In the genomic region with DNA sequence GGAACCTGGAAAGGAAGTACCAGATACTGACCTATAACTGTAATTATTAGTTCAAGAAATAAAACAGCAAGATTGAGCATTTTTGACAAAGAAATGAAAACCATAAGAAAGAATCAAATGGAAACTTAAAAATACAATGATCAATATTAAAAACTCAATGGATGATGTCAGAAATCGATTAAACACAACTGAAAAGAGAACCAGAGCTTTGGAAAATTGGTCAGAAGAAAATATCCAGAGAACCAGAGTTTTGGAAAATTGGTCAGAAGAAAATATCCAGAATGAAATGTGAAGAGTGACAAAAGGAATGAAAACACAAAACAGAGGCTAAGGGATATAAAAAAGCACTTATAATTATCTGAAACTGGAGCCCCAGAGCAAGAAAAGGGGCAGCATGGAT, we compare ENCODE assay signal across 28 cellular contexts.
"Had no signal": no experiment of that assay in that cellular context is flagged by ENCODE, and none has a peak within 500 bp of the region (broad histone marks: within the 10 kb centered on the region; RNA-seq: fewer than 3 reads in every experiment).

No MANE protein-coding gene starts in this region.

- H3K4me3 ChIP-seq: stomach, suprapubic skin, testis, thoracic aorta, thyroid gland, tibial artery, tibial nerve, transverse colon, upper lobe of left lung, upper lobe of right lung, uterus, vagina had no signal

- H3K36me3 Mint-ChIP-seq: stimulated activated effector memory CD8-positive, alpha-beta T cell treated with anti-CD3 and anti-CD28 coated beads, Interleukin-12 subunit alpha, Interleukin-12 subunit beta, amount 100 ng/mL, for 72 hours; stimulated activated naive B cell treated with anti-CD40 and anti-IgM and Interleukin-4, amounts not matched to agents 10 μg/mL and 1 μg/mL and 100 μg/mL, for 72 hours; type B pancreatic cell had no signal

- H3K9me3 ChIP-seq: testis, thyroid gland, uterus, vagina had no signal

- ATAC-seq: stimulated activated effector memory CD8-positive, alpha-beta T cell treated with anti-CD3 and anti-CD28 coated beads, Interleukin-12 subunit alpha, Interleukin-12 subunit beta, amount 100 ng/mL, for 72 hours; stimulated activated memory B cell treated with anti-CD40 and anti-IgM and Interleukin-4, amounts not matched to agents 10 μg/mL and 1 μg/mL and 100 μg/mL, for 72 hours; stimulated activated naive B cell treated with anti-CD40 and anti-IgM and Interleukin-4, amounts not matched to agents 10 μg/mL and 1 μg/mL and 100 μg/mL, for 72 hours; stimulated activated naive CD8-positive, alpha-beta T cell treated with anti-CD3 and anti-CD28 coated beads, Interleukin-15, amount 100 ng/mL, for 72 hours; stimulated activated naive CD8-positive, alpha-beta T cell treated with anti-CD3 and anti-CD28 coated beads, Interleukin-15, Interleukin-2, amounts not matched to agents 100 U/mL and 50 U/mL, for 24 hours; upper lobe of right lung had no signal

- H3K4me3 Mint-ChIP-seq: stimulated activated effector memory CD8-positive, alpha-beta T cell treated with anti-CD3 and anti-CD28 coated beads, Interleukin-12 subunit alpha, Interleukin-12 subunit beta, amount 100 ng/mL, for 72 hours; stimulated activated memory B cell treated with anti-CD40 and anti-IgM and Interleukin-4, amounts not matched to agents 10 μg/mL and 1 μg/mL and 100 μg/mL, for 72 hours; stimulated activated naive B cell treated with anti-CD40 and anti-IgM and Interleukin-4, amounts not matched to agents 10 μg/mL and 1 μg/mL and 100 μg/mL, for 72 hours; stimulated activated naive CD8-positive, alpha-beta T cell treated with anti-CD3 and anti-CD28 coated beads, Interleukin-15, amount 100 ng/mL, for 72 hours; stimulated activated naive CD8-positive, alpha-beta T cell treated with anti-CD3 and anti-CD28 coated beads, Interleukin-15, Interleukin-2, amounts not matched to agents 100 ng/mL and 50 ng/mL, for 24 hours; type B pancreatic cell had no signal

- H3K27ac Mint-ChIP-seq: stimulated activated effector memory CD8-positive, alpha-beta T cell treated with anti-CD3 and anti-CD28 coated beads, Interleukin-12 subunit alpha, Interleukin-12 subunit beta, amount 100 ng/mL, for 72 hours; stimulated activated memory B cell treated with anti-CD40 and anti-IgM and Interleukin-4, amounts not matched to agents 10 μg/mL and 1 μg/mL and 100 μg/mL, for 72 hours; stimulated activated naive B cell treated with anti-CD40 and anti-IgM and Interleukin-4, amounts not matched to agents 10 μg/mL and 1 μg/mL and 100 μg/mL, for 72 hours; stimulated activated naive CD8-positive, alpha-beta T cell treated with anti-CD3 and anti-CD28 coated beads, Interleukin-15, Interleukin-2, amounts not matched to agents 100 ng/mL and 50 ng/mL, for 24 hours; type B pancreatic cell had no signal

- H3K36me3 ChIP-seq: stomach, suprapubic skin, thoracic aorta, thyroid gland, tibial artery, tibial nerve, transverse colon, upper lobe of left lung, upper lobe of right lung, uterus, vagina had no signal

- H3K4me1 Mint-ChIP-seq: stimulated activated effector memory CD8-positive, alpha-beta T cell treated with anti-CD3 and anti-CD28 coated beads, Interleukin-12 subunit alpha, Interleukin-12 subunit beta, amount 100 ng/mL, for 72 hours; stimulated activated memory B cell treated with anti-CD40 and anti-IgM and Interleukin-4, amounts not matched to agents 10 μg/mL and 1 μg/mL and 100 μg/mL, for 72 hours; stimulated activated naive B cell treated with anti-CD40 and anti-IgM and Interleukin-4, amounts not matched to agents 10 μg/mL and 1 μg/mL and 100 μg/mL, for 72 hours; stimulated activated naive CD8-positive, alpha-beta T cell treated with anti-CD3 and anti-CD28 coated beads, Interleukin-15, amount 100 ng/mL, for 72 hours had no signal

- DNase-seq: stimulated activated CD4-positive, alpha-beta T cell treated with anti-CD3 and anti-CD28 coated beads, Interleukin-2, amount 100 ng/mL, for 48 hours; stimulated activated CD4-positive, alpha-beta T cell treated with anti-CD3 and anti-CD28 coated beads, Interleukin-4, amount 100 ng/mL, for 1 hour; stimulated activated CD4-positive, alpha-beta T cell treated with anti-CD3 and anti-CD28 coated beads, Interleukin-4, amount 100 ng/mL, for 24 hours; stimulated activated CD4-positive, alpha-beta T cell treated with anti-CD3 and anti-CD28 coated beads, Interleukin-4, amount 100 ng/mL, for 4 hours; stimulated activated CD8-positive, alpha-beta memory T cell treated with anti-CD3 and anti-CD28 coated beads, Interleukin-4, amount 100 ng/mL, for 48 hours; stimulated activated naive B cell treated with anti-CD40 and anti-IgM and Interleukin-4, amounts not matched to agents 10 μg/mL and 1 μg/mL and 100 μg/mL, for 72 hours; stimulated activated naive CD4-positive, alpha-beta T cell; stimulated activated naive CD4-positive, alpha-beta T cell treated with Interleukin-2 at 50 U/mL for 16 hours; stimulated activated naive CD8-positive, alpha-beta T cell treated with anti-CD3 and anti-CD28 coated beads, Interleukin-15, amount 100 ng/mL, for 72 hours; stimulated activated naive CD8-positive, alpha-beta T cell treated with anti-CD3 and anti-CD28 coated beads, Interleukin-15, Interleukin-2, amounts not matched to agents 100 U/mL and 50 U/mL, for 24 hours; stomach; substantia nigra; testis; thyroid gland; tibial artery; transverse colon; trophoblast cell; upper lobe of left lung; upper lobe of right lung; uterus had no signal

- H3K27me3 Mint-ChIP-seq: stimulated activated naive CD8-positive, alpha-beta T cell treated with anti-CD3 and anti-CD28 coated beads, Interleukin-15, amount 100 ng/mL, for 72 hours; type B pancreatic cell had no signal

- H3K4me1 ChIP-seq: stomach, suprapubic skin, testis, thyroid gland, tibial artery, tibial nerve, transverse colon, upper lobe of left lung, upper lobe of right lung, uterus, vagina had no signal

- H3K9me3 Mint-ChIP-seq: type B pancreatic cell had no signal

- H3K27me3 ChIP-seq: suprapubic skin, testis, thyroid gland, tibial artery, tibial nerve, transverse colon, upper lobe of left lung, upper lobe of right lung, uterus, vagina had no signal

- H3K27ac ChIP-seq: stomach, suprapubic skin, testis, thoracic aorta, thyroid gland, tibial artery, tibial nerve, transverse colon, upper lobe of left lung, upper lobe of right lung, uterus, vagina had no signal
